In genomic region chr18:49884959-49885358, GRCh38 we compare ENCODE assay signal across 29 cellular contexts.
"Had no signal": no experiment of that assay in that cellular context is flagged by ENCODE, and none has a peak within 500 bp of the region (broad histone marks: within the 10 kb centered on the region; RNA-seq: fewer than 3 reads in every experiment).

No MANE protein-coding gene starts in this region.

- FAIRE-seq: astrocyte, endometrium had no signal

- H3K27ac ChIP-seq: colonic mucosa, lower lobe of right lung, skin epidermis, uterus, WERI-Rb-1 had no signal

- H3K4me1 ChIP-seq: colonic mucosa, lower lobe of right lung, uterus had no signal

- ATAC-seq: activated CD4-positive, CD25-positive, alpha-beta regulatory T cell treated with anti-CD3 and anti-CD28 coated beads, Interleukin-2, amount 50 U/mL, for 24 hours; lower lobe of right lung; mucosa of descending colon; natural killer cell treated with Interleukin-12 subunit alpha and Interleukin-12 subunit beta and Interleukin-15 and Interleukin-18, amount 100 ng/mL, for 72 hours; sciatic nerve; stimulated activated effector memory CD8-positive, alpha-beta T cell treated with anti-CD3 and anti-CD28 coated beads, Interleukin-12 subunit alpha, Interleukin-12 subunit beta, amount 100 ng/mL, for 72 hours; T-helper 17 cell had no signal

- H3K36me3 ChIP-seq: colonic mucosa, lower lobe of right lung, uterus, WERI-Rb-1 had no signal

- H3K4me3 ChIP-seq: colonic mucosa, lower lobe of right lung, mucosa of descending colon, skin epidermis, uterus had no signal

- DNase-seq: activated CD4-positive, alpha-beta memory T cell treated with anti-CD3 and anti-CD28 coated beads for 36 hours; activated CD4-positive, alpha-beta T cell treated with anti-CD3 and anti-CD28 coated beads for 48 hours; activated CD8-positive, alpha-beta memory T cell treated with anti-CD3 and anti-CD28 coated beads, Interleukin-2, amount 50 U/mL, for 4 hours; activated gamma-delta T cell; activated naive CD4-positive, alpha-beta T cell treated with anti-CD3 and anti-CD28 coated beads, Interleukin-2, amount 50 U/mL, for 16 hours; activated T-cell treated with anti-CD3 and anti-CD28 coated beads, Interleukin-2, amount 50 U/mL, for 1 hour; amniotic stem cell; colonic mucosa; effector CD8-positive, alpha-beta T cell; erythroblast; head of caudate nucleus; hippocampal formation; lower lobe of right lung; mesendoderm; mucosa of descending colon; stimulated activated CD4-positive, alpha-beta T cell treated with anti-CD3 and anti-CD28 coated beads, Interleukin-12 subunit alpha, Interleukin-12 subunit beta, amount 100 ng/mL, for 4 hours; stimulated activated CD4-positive, alpha-beta T cell treated with anti-CD3 and anti-CD28 coated beads, Interleukin-4, amount 100 ng/mL, for 24 hours; substantia nigra; T-helper 17 cell; T1000; uterus had no signal

- H3K9me3 ChIP-seq: colonic mucosa, lower lobe of right lung, mucosa of descending colon, uterus had no signal

- H3K27me3 ChIP-seq: colonic mucosa, uterus had no signal
